Comparison of ENCODE assay signal across 1 cellular context in genomic region chr5:179186801-179187200, GRCh38.
TF ChIP-seq lines count a peak whose summit lies in the region.

No MANE protein-coding gene starts in this region.

TF ChIP-seq in IMR-90, 13 proteins besides CTCF, POLR2A, EP300 and RAD21:
- no peak for TF ChIP-seq MAZ (IDR thresholded peaks at IDR 0.05; ENCODE audit: borderline replicate concordance, low read depth, low read length)
- no peak for TF ChIP-seq BHLHE40 (IDR thresholded peaks at IDR 0.05; ENCODE audit: low read depth, low read length)
- no peak for TF ChIP-seq SMC3 (IDR thresholded peaks at IDR 0.05; ENCODE audit: low read depth, low read length)
- TF ChIP-seq FOS (IDR thresholded peaks at IDR 0.05; ENCODE audit: low read depth, low read length): no peak
- no peak for TF ChIP-seq CEBPB (IDR thresholded peaks at IDR 0.05; ENCODE audit: low read depth, low read length)
- no peak for TF ChIP-seq ELK1 (IDR thresholded peaks at IDR 0.05; ENCODE audit: borderline replicate concordance, low read depth, low read length)
